In genomic region chr4:158172196-158172557, GRCh38 we compare ENCODE assay signal across 8 cellular contexts. TPM values are rescaled to one million over a fixed set of nuclear protein-coding genes. Genes with fewer than 3 reads are reported as not detected.
DNase-seq lines count a peak whose midpoint lies in the region; TF ChIP-seq lines count a peak whose summit lies in the region.

No MANE protein-coding gene starts in this region.

- H3K27me3 ChIP-seq in adrenal gland (no peaks in the 10 kb centered on the region), stomach (no peaks in the 10 kb centered on the region)

- H3K36me3 Mint-ChIP-seq in immature natural killer cell, result no peaks in the 10 kb centered on the region

- H3K9me3 ChIP-seq in adrenal gland (replicated peaks in 1 of 3) (no peaks in the 10 kb centered on the region), stomach (no peaks in the 10 kb centered on the region)

- peaks cover 0 to 4% (median 0%) of the 10 kb centered on the region in 6 donors for H3K9me3 Mint-ChIP-seq in immature natural killer cell

- TF ChIP-seq POLR2A in adrenal gland (IDR thresholded peaks at IDR 0.05), result peak in 1 of 2 donors; percentile 5
- TF ChIP-seq POLR2A in stomach (IDR thresholded peaks at IDR 0.05), result no peak

- H3K4me1 ChIP-seq in adrenal gland (replicated peaks in 1 of 2) (peaks cover 29 to 54% of the 10 kb centered on the region in 2 donors), stomach (peaks cover 5 to 67% (median 37%) of the 10 kb centered on the region in 4 donors)

- TF ChIP-seq CTCF in adrenal gland (IDR thresholded peaks at IDR 0.05), result no peak
- TF ChIP-seq CTCF in stomach (IDR thresholded peaks at IDR 0.05), result no peak
- no peak for TF ChIP-seq CTCF in GM10266 (IDR thresholded peaks at IDR 0.05; ENCODE audit: control insufficient read depth, insufficient read depth, low read depth, missing control alignments)

- no peaks in the 10 kb centered on the region for H3K4me1 Mint-ChIP-seq in immature natural killer cell

- no peak overlapping the region for H3K27ac Mint-ChIP-seq in immature natural killer cell

- WGBS in adrenal gland, 4 donors, result 1 to 5% (median 4%) methylated on average over 2 of the region's 2 CpGs
- WGBS in stomach, 5 donors, result 4 to 7% (median 4%) methylated on average over 2 of the region's 2 CpGs

- DNase-seq in HCEC 1CT (peak; percentile 36), adrenal gland (no peak), iris pigment epithelial cell (ENCODE audit: low read depth) (peak; percentile 57), stomach (no peak), GM10266 (ENCODE audit: extremely low spot score) (no peak), immature natural killer cell (no peak), NCI-H774 (lab: John Stamatoyannopoulos, UW) (no peak), HK-2 (ENCODE audit: unreplicated experiment) (no peak)

- peaks cover 0 to 12% (median 0%) of the 10 kb centered on the region in 3 donors for H3K27me3 Mint-ChIP-seq in immature natural killer cell (ENCODE audit: low read depth in 3 of 3)

- H3K4me3 ChIP-seq in adrenal gland (peak overlapping the region in 3 of 4 donors; percentile 55 to 81 (median 81)), stomach (peak overlapping the region; percentile 46 to 53 (median 50))

- H3K4me3 Mint-ChIP-seq in immature natural killer cell, result no peak overlapping the region

- H3K27ac ChIP-seq in adrenal gland (peak overlapping the region; percentile 68 to 94 (median 87)), stomach (peak overlapping the region in 4 of 5 donors; percentile 72 to 84 (median 78))

- H3K36me3 ChIP-seq in adrenal gland (replicated peaks in 1 of 2) (no peaks in the 10 kb centered on the region), stomach (no peaks in the 10 kb centered on the region)

- TF ChIP-seq EP300 in stomach (IDR thresholded peaks at IDR 0.05), result no peak

- intact Hi-C loops in adrenal gland (cut with DNase I) (loop anchor here (5.0 kb wide), 1 partner anchor 180 kb away; no protein-coding TSS in a partner anchor), stomach (cut with DNase I; ENCODE audit: low total_unique reads) (no loop called here)

RNA-seq across cellular contexts. Expression of gene GASK1B, which starts 0.6 kb away (rescaled TPM):
- total RNA-seq in adrenal gland, result 100 to 1,000 TPM; 120 to 556 (median 434) TPM
- polyA plus RNA-seq in adrenal gland, result 100 to 1,000 TPM in 1 of 3 donors, 10 to 100 TPM in 2; 35.4 to 165 (median 38.1) TPM
- total RNA-seq in stomach, result 100 to 1,000 TPM in 1 of 5 donors, 10 to 100 TPM in 3, 1 to 10 TPM in 1; 4.3 to 128 (median 20.1) TPM
- 10 to 100 TPM in 1 of 3 donors, 1 to 10 TPM in 2; 2.4 to 12.4 (median 8.9) TPM for polyA plus RNA-seq in stomach
- polyA plus RNA-seq in immature natural killer cell, result under 1 TPM in 2 of 3 donors, not detected in 1; 0.36 to 0.54 TPM

RNA-seq across cellular contexts. Expression of gene TMEM144, which starts 38.1 kb away (rescaled TPM):
- total RNA-seq in adrenal gland (10 to 100 TPM; 14.4 to 55.4 (median 23.4) TPM), stomach (10 to 100 TPM in 2 of 5 donors, 1 to 10 TPM in 2, not detected in 1; 2.2 to 58.2 (median 22.2) TPM)
- polyA plus RNA-seq in adrenal gland (10 to 100 TPM; 10.1 to 18.7 (median 14.0) TPM), stomach (1 to 10 TPM; 2.0 to 2.8 (median 2.3) TPM), immature natural killer cell (under 1 TPM in 2 of 3 donors, not detected in 1; 0.36 TPM)

Comparison
In these comparisons a context has a peak if more than half of its experiments do, and no peak if none do; other contexts are left out.
1. DNase-seq: peak in HCEC 1CT (single experiment) and iris pigment epithelial cell (single experiment); none in adrenal gland (0 of 7), stomach (single experiment), GM10266 (single experiment), immature natural killer cell (0 of 3), NCI-H774 (single experiment) and HK-2 (single experiment).